15 cellular contexts compared by ENCODE assay signal in genomic region chr17:72901098-72901497, GRCh38.
"Had no signal": no experiment of that assay in that cellular context is flagged by ENCODE, and none has a peak within 500 bp of the region (broad histone marks: within the 10 kb centered on the region; RNA-seq: fewer than 3 reads in every experiment).

No MANE protein-coding gene starts in this region.

- H3K4me1 Mint-ChIP-seq: activated B cell treated with CpG ODN at 0.5 μM for 24 hours; activated CD4-positive, alpha-beta T cell treated with anti-CD3 and anti-CD28 coated beads, Interleukin-2, amount 10 ng/mL, durations not matched to agents 24 days and 14 days; activated T-helper 17 cell treated with anti-CD3 and anti-CD28 coated beads, Interleukin-2, amount 50 U/mL, for 72 hours had no signal

- H3K27ac ChIP-seq: esophagus muscularis mucosa, skin epidermis, thyroid gland had no signal

- H3K9me3 Mint-ChIP-seq: activated B cell treated with CpG ODN at 0.5 μM for 24 hours; activated CD4-positive, alpha-beta T cell treated with anti-CD3 and anti-CD28 coated beads, Interleukin-2, amount 10 ng/mL, durations not matched to agents 24 days and 14 days; activated naive CD4-positive, alpha-beta T cell treated with anti-CD3 and anti-CD28 coated beads for 36 hours; activated T-helper 17 cell treated with anti-CD3 and anti-CD28 coated beads, Interleukin-2, amount 50 U/mL, for 72 hours had no signal

- H3K4me3 Mint-ChIP-seq: activated B cell treated with CpG ODN at 0.5 μM for 24 hours; activated CD4-positive, alpha-beta T cell treated with anti-CD3 and anti-CD28 coated beads, Interleukin-2, amount 10 ng/mL, durations not matched to agents 24 days and 14 days; activated naive CD4-positive, alpha-beta T cell treated with anti-CD3 and anti-CD28 coated beads for 36 hours; activated T-helper 17 cell treated with anti-CD3 and anti-CD28 coated beads, Interleukin-2, amount 50 U/mL, for 72 hours had no signal

- H3K27me3 ChIP-seq: esophagus muscularis mucosa, thyroid gland had no signal

- DNase-seq: activated B cell treated with CpG ODN at 0.5 μM for 24 hours; activated CD4-positive, alpha-beta T cell treated with anti-CD3 and anti-CD28 coated beads, Interleukin-2, amount 10 ng/mL, durations not matched to agents 24 days and 14 days; activated CD8-positive, alpha-beta memory T cell treated with anti-CD3 and anti-CD28 coated beads for 24 hours; activated naive CD4-positive, alpha-beta T cell treated with anti-CD3 and anti-CD28 coated beads for 36 hours; activated T-cell treated with anti-CD3 and anti-CD28 coated beads for 4 hours; central memory CD4-positive, alpha-beta T cell; cortex of kidney; glutamatergic neuron; left cardiac atrium; mammary epithelial cell; T-helper 9 cell; thyroid gland had no signal

- H3K27me3 Mint-ChIP-seq: activated B cell treated with CpG ODN at 0.5 μM for 24 hours; activated CD4-positive, alpha-beta T cell treated with anti-CD3 and anti-CD28 coated beads, Interleukin-2, amount 10 ng/mL, durations not matched to agents 24 days and 14 days; activated T-helper 17 cell treated with anti-CD3 and anti-CD28 coated beads, Interleukin-2, amount 50 U/mL, for 72 hours had no signal

- H3K4me1 ChIP-seq: esophagus muscularis mucosa, thyroid gland had no signal

- H3K9me3 ChIP-seq: esophagus muscularis mucosa, thyroid gland had no signal

- H3K4me3 ChIP-seq: esophagus muscularis mucosa, skin epidermis, thyroid gland had no signal

- H3K27ac Mint-ChIP-seq: activated B cell treated with CpG ODN at 0.5 μM for 24 hours; activated CD4-positive, alpha-beta T cell treated with anti-CD3 and anti-CD28 coated beads, Interleukin-2, amount 10 ng/mL, durations not matched to agents 24 days and 14 days; activated naive CD4-positive, alpha-beta T cell treated with anti-CD3 and anti-CD28 coated beads for 36 hours; activated T-helper 17 cell treated with anti-CD3 and anti-CD28 coated beads, Interleukin-2, amount 50 U/mL, for 72 hours had no signal
